22 cellular contexts compared by ENCODE assay signal in genomic region chr10:13630231-13630630, GRCh38.
"Had no signal": no experiment of that assay in that cellular context is flagged by ENCODE, and none has a peak within 500 bp of the region (broad histone marks: within the 10 kb centered on the region; RNA-seq: fewer than 3 reads in every experiment).

No MANE protein-coding gene starts in this region.

- H3K4me1 ChIP-seq: adrenal gland had no signal

- H3K9me3 ChIP-seq: adrenal gland, body of pancreas had no signal

- H3K27me3 ChIP-seq: adrenal gland, body of pancreas had no signal

- H3K27ac ChIP-seq: adrenal gland, body of pancreas had no signal

- DNase-seq: activated CD4-positive, alpha-beta T cell treated with anti-CD3 and anti-CD28 coated beads, Interleukin-2, amount 10 ng/mL, durations not matched to agents 24 days and 14 days; activated CD4-positive, alpha-beta T cell treated with anti-CD3 and anti-CD28 coated beads, Interleukin-2, amount 50 U/mL, for 48 hours; activated CD8-positive, alpha-beta T cell treated with anti-CD3 and anti-CD28 coated beads, Interleukin-2, amount 10 ng/mL, durations not matched to agents 7 days and 5 days; activated gamma-delta T cell treated with Interleukin-2 at 50 U/mL for 16 hours; activated naive CD4-positive, alpha-beta T cell treated with anti-CD3 and anti-CD28 coated beads for 36 hours; activated T-cell treated with anti-CD3 and anti-CD28 coated beads, Interleukin-2, amount 50 U/mL, for 24 hours; adrenal gland; body of pancreas; caudate nucleus; Karpas-422; KBM-7; MM.1S; MV-4-11; NCI-H1092; NCI-H1436 treated with DMSO at 0.1 percent for 48 hours; NCI-H1694 treated with DMSO at 0.1 percent for 48 hours; NCI-H2029; NCI-H345; NCI-H524 treated with DMSO at 0.1 percent for 48 hours; NK-92 treated with Interleukin-12 subunit alpha and Interleukin-12 subunit beta, amount 100 ng/mL, for 24 hours; Right ventricle myocardium superior; T1000 had no signal

- H3K4me3 ChIP-seq: adrenal gland, body of pancreas had no signal
